1 cellular context compared by ENCODE assay signal in the genomic region with DNA sequence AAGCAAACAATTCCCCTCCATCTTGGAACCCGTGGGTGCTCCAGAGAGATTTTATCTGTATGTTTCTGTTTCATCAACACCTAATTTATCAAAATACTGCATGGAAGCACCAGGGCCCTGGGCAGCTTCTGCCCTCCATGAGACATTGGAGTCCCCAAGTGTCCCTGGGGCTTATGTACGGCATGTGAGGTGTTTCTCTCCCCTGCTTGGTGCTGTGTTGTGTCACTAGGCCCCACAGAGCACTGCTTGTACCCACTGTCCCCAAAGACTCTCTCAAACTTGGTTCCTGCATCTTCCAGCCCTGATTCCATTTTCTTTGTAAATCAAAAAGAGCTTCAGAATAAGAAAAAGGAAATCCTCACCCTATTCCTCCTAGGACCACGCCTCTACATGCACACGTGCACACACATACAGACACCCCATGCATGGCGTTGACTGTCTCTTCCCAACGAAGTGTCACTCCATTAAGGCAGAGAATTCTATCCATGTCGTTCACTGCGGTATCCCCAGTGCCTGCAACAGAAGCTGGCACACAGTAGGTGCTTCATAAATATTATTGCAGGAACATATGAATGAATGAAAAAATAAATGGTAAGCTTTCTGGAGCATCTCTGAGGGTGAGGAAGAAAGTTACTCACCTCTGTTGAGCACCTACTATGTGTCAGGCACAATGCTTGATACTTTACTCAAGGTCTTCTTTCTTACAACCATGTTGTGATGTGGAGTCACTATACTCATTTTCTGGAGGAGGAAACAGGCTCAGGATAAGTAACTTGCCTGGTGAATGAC.
TF ChIP-seq lines count a peak whose summit lies in the region.

No MANE protein-coding gene starts in this region.

TF ChIP-seq in GM23338, 12 proteins besides CTCF, POLR2A, EP300 and RAD21 (continued from another document):
- TF ChIP-seq, protein P1, sequence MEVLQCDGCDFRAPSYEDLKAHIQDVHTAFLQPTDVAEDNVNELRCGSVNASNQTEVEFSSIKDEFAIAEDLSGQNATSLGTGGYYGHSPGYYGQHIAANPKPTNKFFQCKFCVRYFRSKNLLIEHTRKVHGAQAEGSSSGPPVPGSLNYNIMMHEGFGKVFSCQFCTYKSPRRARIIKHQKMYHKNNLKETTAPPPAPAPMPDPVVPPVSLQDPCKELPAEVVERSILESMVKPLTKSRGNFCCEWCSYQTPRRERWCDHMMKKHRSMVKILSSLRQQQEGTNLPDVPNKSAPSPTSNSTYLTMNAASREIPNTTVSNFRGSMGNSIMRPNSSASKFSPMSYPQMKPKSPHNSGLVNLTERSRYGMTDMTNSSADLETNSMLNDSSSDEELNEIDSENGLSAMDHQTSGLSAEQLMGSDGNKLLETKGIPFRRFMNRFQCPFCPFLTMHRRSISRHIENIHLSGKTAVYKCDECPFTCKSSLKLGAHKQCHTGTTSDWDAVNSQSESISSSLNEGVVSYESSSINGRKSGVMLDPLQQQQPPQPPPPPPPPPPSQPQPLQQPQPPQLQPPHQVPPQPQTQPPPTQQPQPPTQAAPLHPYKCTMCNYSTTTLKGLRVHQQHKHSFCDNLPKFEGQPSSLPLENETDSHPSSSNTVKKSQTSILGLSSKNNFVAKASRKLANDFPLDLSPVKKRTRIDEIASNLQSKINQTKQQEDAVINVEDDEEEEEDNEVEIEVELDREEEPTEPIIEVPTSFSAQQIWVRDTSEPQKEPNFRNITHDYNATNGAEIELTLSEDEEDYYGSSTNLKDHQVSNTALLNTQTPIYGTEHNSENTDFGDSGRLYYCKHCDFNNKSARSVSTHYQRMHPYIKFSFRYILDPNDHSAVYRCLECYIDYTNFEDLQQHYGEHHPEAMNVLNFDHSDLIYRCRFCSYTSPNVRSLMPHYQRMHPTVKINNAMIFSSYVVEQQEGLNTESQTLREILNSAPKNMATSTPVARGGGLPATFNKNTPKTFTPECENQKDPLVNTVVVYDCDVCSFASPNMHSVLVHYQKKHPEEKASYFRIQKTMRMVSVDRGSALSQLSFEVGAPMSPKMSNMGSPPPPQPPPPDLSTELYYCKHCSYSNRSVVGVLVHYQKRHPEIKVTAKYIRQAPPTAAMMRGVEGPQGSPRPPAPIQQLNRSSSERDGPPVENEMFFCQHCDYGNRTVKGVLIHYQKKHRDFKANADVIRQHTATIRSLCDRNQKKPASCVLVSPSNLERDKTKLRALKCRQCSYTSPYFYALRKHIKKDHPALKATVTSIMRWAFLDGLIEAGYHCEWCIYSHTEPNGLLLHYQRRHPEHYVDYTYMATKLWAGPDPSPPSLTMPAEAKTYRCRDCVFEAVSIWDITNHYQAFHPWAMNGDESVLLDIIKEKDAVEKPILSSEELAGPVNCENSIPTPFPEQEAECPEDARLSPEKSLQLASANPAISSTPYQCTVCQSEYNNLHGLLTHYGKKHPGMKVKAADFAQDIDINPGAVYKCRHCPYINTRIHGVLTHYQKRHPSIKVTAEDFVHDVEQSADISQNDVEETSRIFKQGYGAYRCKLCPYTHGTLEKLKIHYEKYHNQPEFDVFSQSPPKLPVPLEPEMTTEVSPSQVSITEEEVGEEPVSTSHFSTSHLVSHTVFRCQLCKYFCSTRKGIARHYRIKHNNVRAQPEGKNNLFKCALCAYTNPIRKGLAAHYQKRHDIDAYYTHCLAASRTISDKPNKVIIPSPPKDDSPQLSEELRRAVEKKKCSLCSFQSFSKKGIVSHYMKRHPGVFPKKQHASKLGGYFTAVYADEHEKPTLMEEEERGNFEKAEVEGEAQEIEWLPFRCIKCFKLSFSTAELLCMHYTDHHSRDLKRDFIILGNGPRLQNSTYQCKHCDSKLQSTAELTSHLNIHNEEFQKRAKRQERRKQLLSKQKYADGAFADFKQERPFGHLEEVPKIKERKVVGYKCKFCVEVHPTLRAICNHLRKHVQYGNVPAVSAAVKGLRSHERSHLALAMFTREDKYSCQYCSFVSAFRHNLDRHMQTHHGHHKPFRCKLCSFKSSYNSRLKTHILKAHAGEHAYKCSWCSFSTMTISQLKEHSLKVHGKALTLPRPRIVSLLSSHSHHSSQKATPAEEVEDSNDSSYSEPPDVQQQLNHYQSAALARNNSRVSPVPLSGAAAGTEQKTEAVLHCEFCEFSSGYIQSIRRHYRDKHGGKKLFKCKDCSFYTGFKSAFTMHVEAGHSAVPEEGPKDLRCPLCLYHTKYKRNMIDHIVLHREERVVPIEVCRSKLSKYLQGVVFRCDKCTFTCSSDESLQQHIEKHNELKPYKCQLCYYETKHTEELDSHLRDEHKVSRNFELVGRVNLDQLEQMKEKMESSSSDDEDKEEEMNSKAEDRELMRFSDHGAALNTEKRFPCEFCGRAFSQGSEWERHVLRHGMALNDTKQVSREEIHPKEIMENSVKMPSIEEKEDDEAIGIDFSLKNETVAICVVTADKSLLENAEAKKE (CRISPR knock-in tag; IDR thresholded peaks at IDR 0.05) = no peak
- TF ChIP-seq EZH2phosphoT487 (IDR thresholded peaks at IDR 0.05; ENCODE audit: unreplicated experiment) (no peak), STAT1 (IDR thresholded peaks at IDR 0.05; ENCODE audit: unreplicated experiment) (no peak), EZH2 (IDR thresholded peaks at IDR 0.05; ENCODE audit: low read depth, unreplicated experiment) (no peak)
- TF ChIP-seq, protein P2, sequence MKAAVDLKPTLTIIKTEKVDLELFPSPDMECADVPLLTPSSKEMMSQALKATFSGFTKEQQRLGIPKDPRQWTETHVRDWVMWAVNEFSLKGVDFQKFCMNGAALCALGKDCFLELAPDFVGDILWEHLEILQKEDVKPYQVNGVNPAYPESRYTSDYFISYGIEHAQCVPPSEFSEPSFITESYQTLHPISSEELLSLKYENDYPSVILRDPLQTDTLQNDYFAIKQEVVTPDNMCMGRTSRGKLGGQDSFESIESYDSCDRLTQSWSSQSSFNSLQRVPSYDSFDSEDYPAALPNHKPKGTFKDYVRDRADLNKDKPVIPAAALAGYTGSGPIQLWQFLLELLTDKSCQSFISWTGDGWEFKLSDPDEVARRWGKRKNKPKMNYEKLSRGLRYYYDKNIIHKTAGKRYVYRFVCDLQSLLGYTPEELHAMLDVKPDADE (IDR thresholded peaks at IDR 0.05) = no peak
